In genomic region chr7:38310601-38311057, GRCh38 we compare ENCODE assay signal across 1 cellular context.
TF ChIP-seq lines count a peak whose summit lies in the region.

No MANE protein-coding gene starts in this region.

TF ChIP-seq in K562, 482 proteins besides CTCF, POLR2A, EP300 and RAD21 (continued from another document):
- TF ChIP-seq HMG20B (CRISPR knock-in tag; IDR thresholded peaks at IDR 0.05) (no peak), ATF4 (CRISPR knock-in tag; IDR thresholded peaks at IDR 0.05) (no peak), ADNP (tag; IDR thresholded peaks at IDR 0.05) (no peak), NFIC (IDR thresholded peaks at IDR 0.05) (peak; percentile 76)
